Comparison of ENCODE assay signal across 17 cellular contexts in genomic region chr6:151095538-151096254, GRCh38.
"Had no signal": no experiment of that assay in that cellular context is flagged by ENCODE, and none has a peak within 500 bp of the region (broad histone marks: within the 10 kb centered on the region; RNA-seq: fewer than 3 reads in every experiment).

No MANE protein-coding gene starts in this region.

- H3K27ac ChIP-seq: lower lobe of right lung, neural progenitor cell, ovary, sigmoid colon, spleen had no signal

- H3K9ac ChIP-seq: neural progenitor cell had no signal

- H3K9me3 ChIP-seq: lower lobe of right lung, ovary, sigmoid colon, spleen had no signal

- H3K4me3 ChIP-seq: lower lobe of right lung, neural progenitor cell, ovary, sigmoid colon, spleen had no signal

- H3K36me3 ChIP-seq: neural progenitor cell, ovary, sigmoid colon had no signal

- FAIRE-seq: frontal cortex had no signal

- H3K4me1 ChIP-seq: lower lobe of right lung, neural progenitor cell, spleen had no signal

- ATAC-seq: activated naive CD4-positive, alpha-beta T cell treated with anti-CD3 and anti-CD28 coated beads, Interleukin-2, amount 50 U/mL, for 72 hours; activated T-cell treated with anti-CD3 and anti-CD28 coated beads, Interleukin-2, amount 50 U/mL, for 72 hours; lower lobe of right lung had no signal

- H3K27me3 ChIP-seq: neural progenitor cell, ovary, sigmoid colon, spleen had no signal

- DNase-seq: activated CD4-positive, alpha-beta T cell treated with anti-CD3 and anti-CD28 coated beads, Interleukin-2, amount 10 ng/mL, durations not matched to agents 7 days and 5 days; activated CD8-positive, alpha-beta memory T cell treated with anti-CD3 and anti-CD28 coated beads, Interleukin-2, amount 50 U/mL, for 48 hours; activated gamma-delta T cell; activated T-cell treated with anti-CD3 and anti-CD28 coated beads, Interleukin-2, amount 50 U/mL, for 72 hours; amniotic stem cell; effector memory CD4-positive, alpha-beta T cell; head of caudate nucleus; immature natural killer cell; lower lobe of right lung; midbrain; ovary; sigmoid colon; spleen; T-helper 9 cell had no signal
